12 cellular contexts compared by ENCODE assay signal in the genomic region with DNA sequence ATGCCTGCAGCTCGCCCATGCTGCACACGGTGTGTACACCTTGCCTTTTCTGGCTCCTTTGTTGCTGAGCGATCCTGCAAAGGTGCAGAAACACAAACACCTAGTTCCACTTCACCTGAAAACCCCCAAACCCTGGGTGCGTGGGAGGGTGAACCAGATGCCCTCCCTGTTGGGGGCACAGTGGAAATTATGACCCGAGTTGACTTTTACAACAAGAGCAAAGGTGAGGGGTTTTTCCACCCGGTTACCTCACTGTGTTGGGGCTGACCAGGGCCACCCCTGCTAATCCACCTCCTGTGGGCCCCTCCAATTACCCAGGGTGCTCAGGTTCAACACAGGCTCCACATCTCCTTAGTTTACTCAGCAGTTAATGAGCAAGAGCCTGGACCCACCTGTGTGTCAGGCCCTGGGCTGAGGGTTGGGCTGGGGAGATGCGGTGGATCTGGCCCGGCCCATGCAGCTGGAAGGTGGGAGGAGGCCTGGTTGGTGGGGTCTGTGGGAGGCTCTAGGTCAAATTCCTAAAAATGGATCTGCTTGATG. TPM values are rescaled to one million over a fixed set of nuclear protein-coding genes. Genes with fewer than 3 reads are reported as not detected.
DNase-seq lines count a peak whose midpoint lies in the region; ATAC-seq and TF ChIP-seq lines count a peak whose summit lies in the region.
"Had no signal": no experiment of that assay in that cellular context is flagged by ENCODE, and none has a peak within 500 bp of the region (broad histone marks: within the 10 kb centered on the region; RNA-seq: fewer than 3 reads in every experiment).

No MANE protein-coding gene starts in this region.

- in situ Hi-C loops in GM13977 (cut with MboI; ENCODE audit: low pct_unique_long_range_greater_than_20kb, low sequenced_read_pairs, unreplicated experiment), result no loop called here

- peak; percentile 15 for ATAC-seq in activated B cell treated with CpG ODN at 0.5 μM for 24 hours (ENCODE audit: low read depth)
- ATAC-seq: SK-N-SH treated with all-trans-retinoic acid at 6 μM for 48 hours had no signal

- no peaks in the 10 kb centered on the region for H3K27me3 ChIP-seq in ascending aorta

- H3K9me3 Mint-ChIP-seq in activated B cell treated with CpG ODN at 0.5 μM for 24 hours, result peaks cover 6% of the 10 kb centered on the region

- H3K4me3 ChIP-seq in ascending aorta, result no peak overlapping the region

- H3K9me3 ChIP-seq in ascending aorta, result peaks cover 7 to 9% of the 10 kb centered on the region in 2 donors

- POLR2A ChIA-PET in activated B cell treated with CpG ODN at 0.5 μM for 24 hours (lab: Charles Lee), result interaction anchor here (1.2 to 10.3 kb wide), 5 partner anchors 9 to 44 kb away, joined by 3 to 193 read pairs (median 6); partner anchors contain the start of gene LRRC32

- H3K27me3 Mint-ChIP-seq in activated B cell treated with CpG ODN at 0.5 μM for 24 hours, result peaks cover 11% of the 10 kb centered on the region

- no peaks in the 10 kb centered on the region for H3K36me3 ChIP-seq in ascending aorta

- H3K27ac ChIP-seq in ascending aorta, result peak overlapping the region; percentile 82 to 92

- CTCF ChIA-PET in activated B cell treated with CpG ODN at 0.5 μM for 24 hours (lab: Charles Lee), result interaction anchor here (1.2 to 1.7 kb wide), 2 partner anchors 29 to 30 kb away, joined by 4 to 6 read pairs; no protein-coding TSS in a partner anchor

- peak overlapping the region; percentile 25 for H3K4me3 Mint-ChIP-seq in activated B cell treated with CpG ODN at 0.5 μM for 24 hours

- peaks cover 8 to 28% of the 10 kb centered on the region in 2 donors for H3K4me1 ChIP-seq in ascending aorta

- H3K4me1 Mint-ChIP-seq in activated B cell treated with CpG ODN at 0.5 μM for 24 hours, result peaks cover 70% of the 10 kb centered on the region

- intact Hi-C loops in activated B cell treated with CpG ODN at 0.5 μM for 24 hours (cut with micrococcal nuclease) (loop anchor here (5.0 to 10.0 kb wide), 3 partner anchors 41 to 806 kb away; no protein-coding TSS in a partner anchor), ascending aorta (cut with DNase I) (no loop called here)

- no peak for TF ChIP-seq CTCF in activated B cell treated with CpG ODN at 0.5 μM for 24 hours (IDR thresholded peaks at IDR 0.05)
- TF ChIP-seq CTCF in ascending aorta (IDR thresholded peaks at IDR 0.05), result no peak
- no peak for TF ChIP-seq CTCF in GM13977 (IDR thresholded peaks at IDR 0.05; ENCODE audit: extremely low read depth, insufficient read depth, missing control alignments)

- peak overlapping the region; percentile 92 for H3K27ac Mint-ChIP-seq in activated B cell treated with CpG ODN at 0.5 μM for 24 hours

- peak; percentile 15 for DNase-seq in CD1c-positive myeloid dendritic cell (ENCODE audit: extremely low spot score)
- no peak for DNase-seq in activated B cell treated with CpG ODN at 0.5 μM for 24 hours
- DNase-seq in ascending aorta (ENCODE audit: low spot score in 2 of 2), result peak in 1 of 2 donors; percentile 62
- peak; percentile 42 for DNase-seq in stimulated activated CD4-positive, alpha-beta T cell treated with anti-CD3 and anti-CD28 coated beads, Interleukin-2, amount 100 ng/mL, for 4 hours (ENCODE audit: low read depth)
- no peak for DNase-seq in GM13977 (ENCODE audit: low spot score)
- no peak for DNase-seq in amniotic stem cell (lab: John Stamatoyannopoulos, UW)
- DNase-seq in NCI-H1417 (lab: John Stamatoyannopoulos, UW), result no peak
- no peak for DNase-seq in OCI-M2 (lab: John Stamatoyannopoulos, UW; ENCODE audit: unreplicated experiment)
- DNase-seq: Caco-2, NCI-H1092, NCI-H82 had no signal

- H3K36me3 Mint-ChIP-seq in activated B cell treated with CpG ODN at 0.5 μM for 24 hours (ENCODE audit: low read depth), result no peaks in the 10 kb centered on the region

RNA-seq across cellular contexts. Expression of gene LRRC32, which starts 42.1 kb away (rescaled TPM):
- 25.8 and 27.8 TPM in 2 replicates for total RNA-seq in activated B cell treated with CpG ODN at 0.5 μM for 24 hours
- 280 TPM for total RNA-seq in ascending aorta

Comparison
In these comparisons a context has a peak if more than half of its experiments do, and no peak if none do; other contexts are left out.
1. DNase-seq: peak in CD1c-positive myeloid dendritic cell (single experiment) and stimulated activated CD4-positive, alpha-beta T cell treated with anti-CD3 and anti-CD28 coated beads, Interleukin-2, amount 100 ng/mL, for 4 hours (single experiment); none in activated B cell treated with CpG ODN at 0.5 μM for 24 hours (single experiment), GM13977 (single experiment), amniotic stem cell (single experiment), NCI-H1417 (0 of 3) and OCI-M2 (single experiment).